Comparison of ENCODE assay signal across 8 cellular contexts in the genomic region with DNA sequence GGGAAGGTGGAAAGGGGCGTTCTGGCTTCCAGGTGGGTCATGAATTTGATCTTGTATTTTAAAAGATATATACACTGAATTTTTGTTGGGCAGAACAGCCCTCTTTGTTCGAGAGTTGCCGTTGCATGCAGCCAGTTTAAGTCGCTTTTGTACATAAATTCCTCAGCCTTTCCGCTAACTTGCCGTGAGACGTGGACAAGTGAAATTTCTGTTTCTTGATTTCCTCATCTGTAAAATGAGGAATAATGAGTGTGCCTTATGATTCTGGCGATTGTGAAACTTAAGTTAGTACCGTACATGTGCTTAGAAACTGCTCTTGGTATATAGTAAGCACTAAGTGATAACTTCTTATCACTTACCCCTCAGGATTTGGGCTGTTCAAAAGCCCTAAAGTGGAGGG. TPM values are rescaled to one million over a fixed set of nuclear protein-coding genes. Genes with fewer than 3 reads are reported as not detected.
DNase-seq lines count a peak whose midpoint lies in the region; ATAC-seq and TF ChIP-seq lines count a peak whose summit lies in the region.

No MANE protein-coding gene starts in this region.

- in situ Hi-C loops in brain microvascular endothelial cell (cut with HindIII; ENCODE audit: low pct_ligation_motif_present, low sequenced_read_pairs) = no loop called here

- peak overlapping the region; percentile 85 for H3K4me3 ChIP-seq in brain microvascular endothelial cell (ENCODE audit: low read depth, low read length)

- ATAC-seq in HG02610 (IDR thresholded peaks at IDR 0.05; ENCODE audit: unreplicated experiment) = no peak

- H3K27me3 ChIP-seq in brain microvascular endothelial cell (replicated peaks) = no peaks in the 10 kb centered on the region

- CTCF ChIA-PET in GM10248 (lab: Yijun Ruan, JAX) = no interaction called here

- no peaks in the 10 kb centered on the region for H3K36me3 ChIP-seq in brain microvascular endothelial cell (replicated peaks)

- DNase-seq in EL (peak; percentile 19), NCI-H460 (ENCODE audit: extremely low read depth, low read depth) (peak; percentile 2), brain microvascular endothelial cell (peak; percentile 23), medulla oblongata (ENCODE audit: extremely low spot score) (peak; percentile 20), NCI-H1436 (lab: John Stamatoyannopoulos, UW) (no peak), GM10248 (ENCODE audit: extremely low spot score) (no peak), cerebellar cortex (ENCODE audit: low spot score) (no peak)

- H3K27ac ChIP-seq in brain microvascular endothelial cell = peak overlapping the region; percentile 56

- POLR2A ChIA-PET in GM10248 (lab: Yijun Ruan, JAX) = no interaction called here

- TF ChIP-seq CTCF in brain microvascular endothelial cell (IDR thresholded peaks at IDR 0.05; ENCODE audit: low read depth, low read length, missing control alignments) (no peak), GM10248 (IDR thresholded peaks at IDR 0.05; ENCODE audit: control extremely low read depth, extremely low read depth, low read depth, missing control alignments) (no peak)

RNA-seq across cellular contexts. Expression of a gene that starts 1.3 kb away (rescaled TPM):
- 14.7 and 16.9 TPM in 2 replicates for total RNA-seq in NCI-H460 (2014; rRNA removed; shearing (Covaris generic))
- polyA plus RNA-seq in NCI-H460 (2014; cell fraction: nucleus; rRNA removed) = 9.4 and 19.8 TPM in 2 replicates

Comparison
In these comparisons a context has a peak if more than half of its experiments do, and no peak if none do; other contexts are left out.
1. DNase-seq: peak in EL (single experiment), NCI-H460 (single experiment), brain microvascular endothelial cell (single experiment) and medulla oblongata (single experiment); none in NCI-H1436 (single experiment), GM10248 (single experiment) and cerebellar cortex (single experiment).